13 cellular contexts compared by ENCODE assay signal in genomic region chr9:112887377-112887776, GRCh38. TPM values are rescaled to one million over a fixed set of nuclear protein-coding genes. Genes with fewer than 3 reads are reported as not detected.
DNase-seq lines count a peak whose midpoint lies in the region; ATAC-seq, FAIRE-seq and TF ChIP-seq lines count a peak whose summit lies in the region.
"Had no signal": no experiment of that assay in that cellular context is flagged by ENCODE, and none has a peak within 500 bp of the region (broad histone marks: within the 10 kb centered on the region; RNA-seq: fewer than 3 reads in every experiment).

No MANE protein-coding gene starts in this region.

- BruUV-seq in MCF 10A (replicated peaks; lab: Mats Ljungman, UMichigan) = no TSS peak

- H3K9me3 Mint-ChIP-seq in MCF 10A (ENCODE audit: unreplicated experiment) = peaks cover 4% of the 10 kb centered on the region
- H3K9me3 Mint-ChIP-seq: CD4-positive, alpha-beta T cell; effector memory CD8-positive, alpha-beta T cell; T-helper 1 cell treated with Interleukin-12 subunit alpha and Interleukin-12 subunit beta and Interleukin-4 antibody, amounts not matched to agents 30 μg/mL and 1 μg/mL, for 36 hours had no signal

- in situ Hi-C loops in transverse colon (cut with MboI; ENCODE audit: low pct_ligation_motif_present in 1 of 4, low pct_unique_long_range_greater_than_20kb in 1 of 4, low sequenced_read_pairs in 3 of 4) = no loop called here

- no peak overlapping the region for H4K91ac ChIP-seq in H1 (replicated peaks; ENCODE audit: insufficient read length, low read length)

- no peak overlapping the region for H2AK5ac ChIP-seq in H1 (ENCODE audit: low read depth, low read length)

- H3K14ac ChIP-seq in H1 (ENCODE audit: insufficient read length) = no peak overlapping the region

- TF ChIP-seq EP300 in H1 (IDR thresholded peaks at IDR 0.05; ENCODE audit: borderline replicate concordance in 1 of 2, low read depth in 2 of 2, low read length in 2 of 2) (no peak), transverse colon (IDR thresholded peaks at IDR 0.05; ENCODE audit: low read depth) (no peak)

- CTCF ChIA-PET in MCF 10A (lab: Yijun Ruan, JAX) (interaction anchor here (0.6 to 3.7 kb wide), 6 partner anchors 13 to 850 kb away, joined by 3 to 16 read pairs (median 3); no protein-coding TSS in a partner anchor), H1 (lab: Charles Lee; ENCODE audit: partially characterized antibody) (interaction anchor here (0.6 to 6.4 kb wide), 27 partner anchors 10 to 837 kb away, joined by 3 to 76 read pairs (median 4); no protein-coding TSS in a partner anchor)

- H3K4me1 Mint-ChIP-seq in MCF 10A (ENCODE audit: insufficient read depth, unreplicated experiment) = peaks cover 8% of the 10 kb centered on the region

- no peak overlapping the region for H4K8ac ChIP-seq in H1 (ENCODE audit: extremely low read depth, insufficient read depth, low read length)

- H3K4me3 ChIP-seq in breast epithelium (no peak overlapping the region), H1 (ENCODE audit: extremely low read depth in 1 of 4, insufficient read depth in 2 of 4, low read depth in 3 of 4, low read length in 4 of 4) (no peak overlapping the region), transverse colon (no peak overlapping the region)

- no peak overlapping the region for H3K4me2 ChIP-seq in H1 (ENCODE audit: insufficient read depth in 1 of 2, low read depth in 2 of 2, low read length in 2 of 2)

- intact Hi-C loops in MCF 10A (cut with micrococcal nuclease) (no loop called here), breast epithelium (cut with DNase I; ENCODE audit: low total_unique reads) (no loop called here), transverse colon (cut with DNase I; ENCODE audit: low total_unique reads) (no loop called here)

- no peak overlapping the region for H3K27ac Mint-ChIP-seq in MCF 10A (ENCODE audit: low read depth, unreplicated experiment)
- H3K27ac Mint-ChIP-seq: CD4-positive, alpha-beta T cell; effector memory CD8-positive, alpha-beta T cell; T-helper 1 cell treated with Interleukin-12 subunit alpha and Interleukin-12 subunit beta and Interleukin-4 antibody, amounts not matched to agents 30 μg/mL and 1 μg/mL, for 36 hours had no signal

- no peaks in the 10 kb centered on the region for H3K4me1 ChIP-seq in breast epithelium
- peaks cover 0 to 8% (median 4%) of the 10 kb centered on the region in 4 experiments; a peak in 4 of 7 replicates for H3K4me1 ChIP-seq in H1 (replicated peaks in 1 of 4; ENCODE audit: control insufficient read depth in 3 of 4, insufficient read depth in 4 of 4, low read length in 3 of 4)
- peaks cover 0 to 10% (median 4%) of the 10 kb centered on the region in 4 donors for H3K4me1 ChIP-seq in transverse colon

- no peak overlapping the region for H3K56ac ChIP-seq in H1 (replicated peaks; ENCODE audit: insufficient read length, low read depth, low read length)

- peak; percentile 88 for FAIRE-seq in H1 (lab: Jason Lieb, UNC)

- H3K4ac ChIP-seq in H1 (replicated peaks; ENCODE audit: insufficient read length, low read depth, low read length) = no peak overlapping the region

- H4K5ac ChIP-seq in H1 (ENCODE audit: insufficient read length, low read depth, low read length) = no peak overlapping the region

- H3K27me3 Mint-ChIP-seq in MCF 10A (ENCODE audit: insufficient read depth, unreplicated experiment) = no peaks in the 10 kb centered on the region

- H3K9me3 ChIP-seq in breast epithelium (no peaks in the 10 kb centered on the region), H1 (ENCODE audit: insufficient read depth in 2 of 2, low read depth in 1 of 2, low read length in 1 of 2) (no peaks in the 10 kb centered on the region; a peak in 1 of 4 replicates), transverse colon (no peaks in the 10 kb centered on the region)

- H2BK15ac ChIP-seq in H1 (ENCODE audit: low read length) = no peak overlapping the region

- H2BK120ac ChIP-seq in H1 (replicated peaks; ENCODE audit: low read depth, low read length) = no peak overlapping the region

- POLR2A ChIA-PET in MCF 10A (lab: Yijun Ruan, JAX) = no interaction called here
- POLR2A ChIA-PET in H1 (lab: Charles Lee; ENCODE audit: partially characterized antibody) = interaction anchor here (0.9 kb wide), 1 partner anchor 8 kb away, joined by 3 read pairs; no protein-coding TSS in a partner anchor

- no peak overlapping the region; the same call in 1 of the 2 replicates for H3K18ac ChIP-seq in H1 (ENCODE audit: extremely low read depth, low read length)

- no peaks in the 10 kb centered on the region for H3K36me3 Mint-ChIP-seq in MCF 10A (ENCODE audit: insufficient read depth, unreplicated experiment)

- no peaks in the 10 kb centered on the region for H3K79me1 ChIP-seq in H1 (ENCODE audit: low read depth, low read length)

- no peak overlapping the region for H2BK20ac ChIP-seq in H1 (ENCODE audit: low read length)

- no peak overlapping the region for H2BK12ac ChIP-seq in H1 (ENCODE audit: low read depth, low read length)

- H2BK5ac ChIP-seq in H1 (ENCODE audit: low read depth, low read length) = no peak overlapping the region

- no peaks in the 10 kb centered on the region for H3K79me2 ChIP-seq in H1 (ENCODE audit: control insufficient read depth in 1 of 2, insufficient read depth in 2 of 2, low read length in 2 of 2)

- TF ChIP-seq CTCF in MCF 10A (IDR thresholded peaks at IDR 0.05; ENCODE audit: unreplicated experiment) (no peak), breast epithelium (IDR thresholded peaks at IDR 0.05) (no peak), H1 (IDR thresholded peaks at IDR 0.05; ENCODE audit: control extremely low read depth in 1 of 3, insufficient read depth in 1 of 3, low read depth in 1 of 3, low read length in 3 of 3) (peak; percentile 91 to 97 (median 96)), transverse colon (IDR thresholded peaks at IDR 0.05) (no peak)

- ATAC-seq in HG03520 (IDR thresholded peaks at IDR 0.05; ENCODE audit: unreplicated experiment) = no peak
- no peak for ATAC-seq in HG03442 (IDR thresholded peaks at IDR 0.05; ENCODE audit: unreplicated experiment)
- ATAC-seq: effector memory CD8-positive, alpha-beta T cell had no signal

- H3K9ac ChIP-seq in H1 (replicated peaks in 1 of 4; ENCODE audit: extremely low read depth in 1 of 4, low read depth in 3 of 4, low read length in 3 of 4) = no peak overlapping the region

- no peak overlapping the region for H3K23ac ChIP-seq in H1 (ENCODE audit: insufficient read length)

- peaks cover 9% of the 10 kb centered on the region; the same call in 1 of the 2 replicates for H3K23me2 ChIP-seq in H1 (ENCODE audit: low read depth, low read length)

- H3K27me3 ChIP-seq in breast epithelium = peaks cover 0 to 8% of the 10 kb centered on the region in 2 donors
- peaks cover 14 to 34% (median 28%) of the 10 kb centered on the region in 4 experiments for H3K27me3 ChIP-seq in H1 (replicated peaks in 1 of 4; ENCODE audit: control insufficient read depth in 3 of 4, extremely low read depth in 1 of 4, insufficient read depth in 3 of 4, low read length in 3 of 4)
- H3K27me3 ChIP-seq in transverse colon = peaks cover 34% of the 10 kb centered on the region

- WGBS in H1 (ENCODE audit: extremely low coverage in 1 of 2, insufficient coverage in 1 of 2, insufficient read length in 1 of 2, insufficient replicate concordance in 2 of 2, low coverage in 1 of 2, low lambda C conversion rate in 2 of 2, missing lambda C conversion rate in 1 of 2), 2 experiments = 48% methylated on average over 5 of the region's 5 CpGs; no CpG with 5 or more reads in 1 of the 2 experiments
- 66% methylated on average over 5 of the region's 5 CpGs; no CpG with 5 or more reads in 1 of the 2 donors for WGBS in transverse colon (ENCODE audit: low coverage in 1 of 2), 2 donors

- H4K20me1 ChIP-seq in H1 (replicated peaks in 1 of 2; ENCODE audit: control insufficient read depth in 1 of 2, insufficient read depth in 2 of 2, low read length in 2 of 2) = no peaks in the 10 kb centered on the region

- no peak for TF ChIP-seq POLR2A in breast epithelium (IDR thresholded peaks at IDR 0.05)
- no peak for TF ChIP-seq POLR2A in H1 (IDR thresholded peaks at IDR 0.05; ENCODE audit: control extremely low read depth in 1 of 2, low read depth in 2 of 2, low read length in 2 of 2)
- TF ChIP-seq POLR2A in transverse colon (IDR thresholded peaks at IDR 0.05) = no peak

- DNase-seq in MCF 10A (ENCODE audit: unreplicated experiment) (peak; percentile 13), breast epithelium (ENCODE audit: low spot score in 2 of 2) (no peak), MV-4-11 (lab: John Stamatoyannopoulos, UW) (peak; percentile 96), H1 (ENCODE audit: low read depth in 1 of 2, low spot score in 2 of 2) (peak; percentile 34 to 85), transverse colon (peak; percentile 16), COLO829 (ENCODE audit: low spot score) (no peak)
- DNase-seq: activated gamma-delta T cell treated with Interleukin-2 at 50 U/mL for 16 hours; CD4-positive, alpha-beta T cell; effector memory CD8-positive, alpha-beta T cell; kidney glomerular epithelial cell had no signal

- H3K4me3 Mint-ChIP-seq in MCF 10A (ENCODE audit: unreplicated experiment) = no peak overlapping the region
- H3K4me3 Mint-ChIP-seq: CD4-positive, alpha-beta T cell; effector memory CD8-positive, alpha-beta T cell; T-helper 1 cell treated with Interleukin-12 subunit alpha and Interleukin-12 subunit beta and Interleukin-4 antibody, amounts not matched to agents 30 μg/mL and 1 μg/mL, for 36 hours had no signal

- H3K36me3 ChIP-seq in breast epithelium (no peaks in the 10 kb centered on the region), H1 (ENCODE audit: control insufficient read depth in 2 of 4, insufficient read depth in 4 of 4, low read length in 3 of 4) (no peaks in the 10 kb centered on the region), transverse colon (no peaks in the 10 kb centered on the region)

- H2AFZ ChIP-seq in H1 (ENCODE audit: low read length) = no peak overlapping the region

- no peak overlapping the region for H3K27ac ChIP-seq in breast epithelium
- no peak overlapping the region for H3K27ac ChIP-seq in H1 (ENCODE audit: low read depth, low read length)
- no peak overlapping the region for H3K27ac ChIP-seq in transverse colon

- TF ChIP-seq RAD21 in H1 (IDR thresholded peaks at IDR 0.05 in 1 of 2, conservative IDR thresholded peaks at IDR 0.05 in 1 of 2; ENCODE audit: low read depth in 2 of 2, low read length in 2 of 2) = peak; percentile 88 to 91

TF ChIP-seq in H1, 55 proteins besides CTCF, POLR2A, EP300 and RAD21 (continues in another document):
- no peak for TF ChIP-seq HDAC6 (IDR thresholded peaks at IDR 0.05; ENCODE audit: low read depth, low read length)

RNA-seq across cellular contexts. Expression of gene SLC46A2, which starts 3.3 kb away (rescaled TPM):
- total RNA-seq in MCF 10A (2022) (not detected in 2 replicates), breast epithelium (under 1 TPM in 2 of 3 donors, not detected in 1; 0.16 to 0.66 TPM), transverse colon (not detected)
- not detected in 2 replicates for total RNA-seq in H1 (2021; fragmentation: NEBNext Ultra II Directional; extraction: Animal tissue kit (Norgen Biotek cat#: 25700))
- 0.02 and 0.03 TPM in 2 replicates for polyA plus RNA-seq in H1 (2011; rRNA removed)
- polyA plus RNA-seq in H1 (2011; cell fraction: cytosol; rRNA removed) = 0.03 TPM
- not detected for polyA plus RNA-seq in H1 (2011; cell fraction: nucleus; rRNA removed)
- polyA plus RNA-seq in H1 (2012, experiment 1 of 2) = not detected in 4 replicates
- not detected for polyA plus RNA-seq in H1 (2012, experiment 2 of 2)
- 0.02 TPM for polyA plus RNA-seq in H1 (2013, experiment 1 of 2)
- not detected for polyA plus RNA-seq in H1 (2013, experiment 2 of 2)
- polyA minus RNA-seq in H1 (2011; rRNA and poly(A)+ RNA removed) = not detected in 2 replicates
- polyA minus RNA-seq in H1 (2011; cell fraction: cytosol; rRNA and poly(A)+ RNA removed) = not detected
- polyA minus RNA-seq in H1 (2011; cell fraction: nucleus; rRNA and poly(A)+ RNA removed) = not detected
- total RNA-seq: CD4-positive, alpha-beta T cell had no signal

Comparison
In these comparisons a context has a peak if more than half of its experiments do, and no peak if none do; other contexts are left out.
1. DNase-seq: peak in MCF 10A (single experiment), MV-4-11 (single experiment), H1 (2 of 2) and transverse colon (single experiment); none in breast epithelium (0 of 2) and COLO829 (single experiment).
2. CTCF ChIP-seq: peak in H1 (3 of 3); none in MCF 10A (single experiment), breast epithelium (0 of 3) and transverse colon (0 of 5).